ENCODE assay signal across 1 cellular context in genomic region chr4:120699354-120699753, GRCh38.
TF ChIP-seq lines count a peak whose summit lies in the region.

No MANE protein-coding gene starts in this region.

TF ChIP-seq in GM12878, 131 proteins besides CTCF, POLR2A, EP300 and RAD21 (continued from another document):
- TF ChIP-seq CUX1 (IDR thresholded peaks at IDR 0.05; ENCODE audit: insufficient replicate concordance, low read depth, low read length) (no peak), HCFC1 (IDR thresholded peaks at IDR 0.05; ENCODE audit: low read length) (no peak), KAT2A (conservative IDR thresholded peaks at IDR 0.05; ENCODE audit: control insufficient read depth, low read depth, low read length) (no peak), PBX3 (IDR thresholded peaks at IDR 0.05; ENCODE audit: insufficient replicate concordance, low read depth, low read length) (no peak), ASH2L (IDR thresholded peaks at IDR 0.05; ENCODE audit: borderline replicate concordance, low read depth) (no peak), FOXK2 (IDR thresholded peaks at IDR 0.05) (no peak), HDAC6 (IDR thresholded peaks at IDR 0.05; ENCODE audit: unreplicated experiment) (no peak), SMAD1 (IDR thresholded peaks at IDR 0.05; ENCODE audit: low read depth, partially characterized antibody) (no peak), USF2 (IDR thresholded peaks at IDR 0.05; ENCODE audit: borderline replicate concordance, low read depth, low read length) (no peak), TCF12 (IDR thresholded peaks at IDR 0.05; ENCODE audit: low read depth, low read length) (no peak)
